ENCODE assay signal across 3 cellular contexts in the genomic region with DNA sequence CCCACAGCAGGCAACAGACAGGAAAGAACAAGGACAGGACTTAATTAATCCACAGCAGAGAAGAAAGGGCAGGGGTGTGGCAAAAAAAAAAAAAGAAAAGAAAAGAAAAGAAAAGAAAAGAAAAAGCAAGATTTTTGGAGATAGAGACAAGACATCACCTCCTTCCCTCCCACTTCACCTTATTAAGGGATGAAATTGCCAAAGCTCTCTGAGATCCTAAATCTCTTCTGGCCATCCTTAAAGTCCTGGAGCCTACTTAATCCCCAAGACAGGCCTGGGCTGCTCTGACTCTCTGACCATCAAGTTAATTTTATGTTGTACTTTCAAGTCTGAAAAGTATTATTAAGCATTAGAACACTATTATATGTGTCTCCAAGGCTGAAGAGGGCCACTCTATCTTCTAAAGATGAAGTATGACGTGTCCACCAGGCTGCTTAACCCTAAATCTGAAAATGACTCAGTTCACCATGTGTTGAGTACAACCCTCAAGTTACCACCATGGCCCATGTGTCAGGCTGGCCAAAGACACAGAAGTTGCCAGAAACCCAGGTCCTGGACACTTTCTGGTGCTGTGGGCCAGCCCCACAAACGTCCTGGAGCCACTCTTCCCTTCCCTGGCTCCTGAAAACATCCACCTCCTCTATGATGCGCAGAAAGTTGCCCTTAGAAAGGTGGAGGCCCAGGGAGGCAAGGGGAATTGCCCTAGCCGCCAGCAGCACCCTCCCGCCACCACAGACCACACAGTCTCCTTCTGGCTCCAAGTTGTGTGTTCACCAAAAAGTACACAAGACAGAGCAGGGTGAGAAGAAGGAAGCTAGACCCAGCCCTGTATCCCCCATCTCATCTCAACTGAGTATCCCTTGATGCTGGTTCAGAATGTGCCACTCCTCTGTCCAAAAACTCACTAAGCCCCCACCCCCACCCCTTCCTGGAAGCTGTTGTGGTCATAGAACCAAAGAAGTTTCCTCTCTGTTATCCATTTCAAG.
A peak's percentile ranks its signal among the peaks of the same experiment; 100 is the strongest.
TF ChIP-seq lines count a peak whose summit lies in the region.

No MANE protein-coding gene starts in this region.

TF ChIP-seq in SK-N-SH, 30 proteins besides CTCF, POLR2A, EP300 and RAD21 (continues in another document):
- TF ChIP-seq MEF2A (IDR thresholded peaks at IDR 0.05; ENCODE audit: borderline replicate concordance, low read depth), result no peak
- TF ChIP-seq, protein P1, sequence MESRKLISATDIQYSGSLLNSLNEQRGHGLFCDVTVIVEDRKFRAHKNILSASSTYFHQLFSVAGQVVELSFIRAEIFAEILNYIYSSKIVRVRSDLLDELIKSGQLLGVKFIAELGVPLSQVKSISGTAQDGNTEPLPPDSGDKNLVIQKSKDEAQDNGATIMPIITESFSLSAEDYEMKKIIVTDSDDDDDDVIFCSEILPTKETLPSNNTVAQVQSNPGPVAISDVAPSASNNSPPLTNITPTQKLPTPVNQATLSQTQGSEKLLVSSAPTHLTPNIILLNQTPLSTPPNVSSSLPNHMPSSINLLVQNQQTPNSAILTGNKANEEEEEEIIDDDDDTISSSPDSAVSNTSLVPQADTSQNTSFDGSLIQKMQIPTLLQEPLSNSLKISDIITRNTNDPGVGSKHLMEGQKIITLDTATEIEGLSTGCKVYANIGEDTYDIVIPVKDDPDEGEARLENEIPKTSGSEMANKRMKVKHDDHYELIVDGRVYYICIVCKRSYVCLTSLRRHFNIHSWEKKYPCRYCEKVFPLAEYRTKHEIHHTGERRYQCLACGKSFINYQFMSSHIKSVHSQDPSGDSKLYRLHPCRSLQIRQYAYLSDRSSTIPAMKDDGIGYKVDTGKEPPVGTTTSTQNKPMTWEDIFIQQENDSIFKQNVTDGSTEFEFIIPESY (IDR thresholded peaks at IDR 0.05; ENCODE audit: borderline replicate concordance, low read depth), result no peak
- TF ChIP-seq, protein P2, sequence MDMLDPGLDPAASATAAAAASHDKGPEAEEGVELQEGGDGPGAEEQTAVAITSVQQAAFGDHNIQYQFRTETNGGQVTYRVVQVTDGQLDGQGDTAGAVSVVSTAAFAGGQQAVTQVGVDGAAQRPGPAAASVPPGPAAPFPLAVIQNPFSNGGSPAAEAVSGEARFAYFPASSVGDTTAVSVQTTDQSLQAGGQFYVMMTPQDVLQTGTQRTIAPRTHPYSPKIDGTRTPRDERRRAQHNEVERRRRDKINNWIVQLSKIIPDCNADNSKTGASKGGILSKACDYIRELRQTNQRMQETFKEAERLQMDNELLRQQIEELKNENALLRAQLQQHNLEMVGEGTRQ (IDR thresholded peaks at IDR 0.05; ENCODE audit: borderline replicate concordance, low read depth, low read length), result no peak
- TF ChIP-seq, protein P3, sequence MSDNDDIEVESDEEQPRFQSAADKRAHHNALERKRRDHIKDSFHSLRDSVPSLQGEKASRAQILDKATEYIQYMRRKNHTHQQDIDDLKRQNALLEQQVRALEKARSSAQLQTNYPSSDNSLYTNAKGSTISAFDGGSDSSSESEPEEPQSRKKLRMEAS (IDR thresholded peaks at IDR 0.05; ENCODE audit: low read depth), result no peak
- TF ChIP-seq RCOR1 (IDR thresholded peaks at IDR 0.05; ENCODE audit: low read length), result no peak
- TF ChIP-seq YY1 (IDR thresholded peaks at IDR 0.05; ENCODE audit: low read depth), result no peak
- TF ChIP-seq, protein P4, sequence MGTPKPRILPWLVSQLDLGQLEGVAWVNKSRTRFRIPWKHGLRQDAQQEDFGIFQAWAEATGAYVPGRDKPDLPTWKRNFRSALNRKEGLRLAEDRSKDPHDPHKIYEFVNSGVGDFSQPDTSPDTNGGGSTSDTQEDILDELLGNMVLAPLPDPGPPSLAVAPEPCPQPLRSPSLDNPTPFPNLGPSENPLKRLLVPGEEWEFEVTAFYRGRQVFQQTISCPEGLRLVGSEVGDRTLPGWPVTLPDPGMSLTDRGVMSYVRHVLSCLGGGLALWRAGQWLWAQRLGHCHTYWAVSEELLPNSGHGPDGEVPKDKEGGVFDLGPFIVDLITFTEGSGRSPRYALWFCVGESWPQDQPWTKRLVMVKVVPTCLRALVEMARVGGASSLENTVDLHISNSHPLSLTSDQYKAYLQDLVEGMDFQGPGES (IDR thresholded peaks at IDR 0.05; ENCODE audit: low read depth, low read length), result no peak
- no peak for TF ChIP-seq SIN3A (IDR thresholded peaks at IDR 0.05; ENCODE audit: borderline replicate concordance, low read depth, low read length)
- no peak for TF ChIP-seq FOXM1 (IDR thresholded peaks at IDR 0.05; ENCODE audit: low read depth)
- TF ChIP-seq POLR2AphosphoS5 (IDR thresholded peaks at IDR 0.05; ENCODE audit: low read depth, low read length), result no peak
- TF ChIP-seq EZH2phosphoT487 (IDR thresholded peaks at IDR 0.05; ENCODE audit: borderline replicate concordance, low read depth), result no peak
- no peak for TF ChIP-seq TAF1 (IDR thresholded peaks at IDR 0.05; ENCODE audit: borderline replicate concordance, low read depth, low read length)

TF ChIP-seq in SK-N-SH treated with all-trans-retinoic acid at 6 μM for 48 hours, 23 proteins besides CTCF, POLR2A, EP300 and RAD21 (continues in another document):
- TF ChIP-seq, protein P5, sequence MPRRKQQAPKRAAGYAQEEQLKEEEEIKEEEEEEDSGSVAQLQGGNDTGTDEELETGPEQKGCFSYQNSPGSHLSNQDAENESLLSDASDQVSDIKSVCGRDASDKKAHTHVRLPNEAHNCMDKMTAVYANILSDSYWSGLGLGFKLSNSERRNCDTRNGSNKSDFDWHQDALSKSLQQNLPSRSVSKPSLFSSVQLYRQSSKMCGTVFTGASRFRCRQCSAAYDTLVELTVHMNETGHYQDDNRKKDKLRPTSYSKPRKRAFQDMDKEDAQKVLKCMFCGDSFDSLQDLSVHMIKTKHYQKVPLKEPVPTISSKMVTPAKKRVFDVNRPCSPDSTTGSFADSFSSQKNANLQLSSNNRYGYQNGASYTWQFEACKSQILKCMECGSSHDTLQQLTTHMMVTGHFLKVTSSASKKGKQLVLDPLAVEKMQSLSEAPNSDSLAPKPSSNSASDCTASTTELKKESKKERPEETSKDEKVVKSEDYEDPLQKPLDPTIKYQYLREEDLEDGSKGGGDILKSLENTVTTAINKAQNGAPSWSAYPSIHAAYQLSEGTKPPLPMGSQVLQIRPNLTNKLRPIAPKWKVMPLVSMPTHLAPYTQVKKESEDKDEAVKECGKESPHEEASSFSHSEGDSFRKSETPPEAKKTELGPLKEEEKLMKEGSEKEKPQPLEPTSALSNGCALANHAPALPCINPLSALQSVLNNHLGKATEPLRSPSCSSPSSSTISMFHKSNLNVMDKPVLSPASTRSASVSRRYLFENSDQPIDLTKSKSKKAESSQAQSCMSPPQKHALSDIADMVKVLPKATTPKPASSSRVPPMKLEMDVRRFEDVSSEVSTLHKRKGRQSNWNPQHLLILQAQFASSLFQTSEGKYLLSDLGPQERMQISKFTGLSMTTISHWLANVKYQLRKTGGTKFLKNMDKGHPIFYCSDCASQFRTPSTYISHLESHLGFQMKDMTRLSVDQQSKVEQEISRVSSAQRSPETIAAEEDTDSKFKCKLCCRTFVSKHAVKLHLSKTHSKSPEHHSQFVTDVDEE (CRISPR knock-in tag; IDR thresholded peaks at IDR 0.05), result no peak
- TF ChIP-seq ZFP3 (CRISPR knock-in tag; IDR thresholded peaks at IDR 0.05), result no peak
- no peak for TF ChIP-seq GLIS3 (CRISPR knock-in tag; IDR thresholded peaks at IDR 0.05)
- no peak for TF ChIP-seq BACH2 (CRISPR knock-in tag; IDR thresholded peaks at IDR 0.05; ENCODE audit: borderline replicate concordance)
- no peak for TF ChIP-seq ZC3H10 (CRISPR knock-in tag; IDR thresholded peaks at IDR 0.05)
- TF ChIP-seq, protein P6, sequence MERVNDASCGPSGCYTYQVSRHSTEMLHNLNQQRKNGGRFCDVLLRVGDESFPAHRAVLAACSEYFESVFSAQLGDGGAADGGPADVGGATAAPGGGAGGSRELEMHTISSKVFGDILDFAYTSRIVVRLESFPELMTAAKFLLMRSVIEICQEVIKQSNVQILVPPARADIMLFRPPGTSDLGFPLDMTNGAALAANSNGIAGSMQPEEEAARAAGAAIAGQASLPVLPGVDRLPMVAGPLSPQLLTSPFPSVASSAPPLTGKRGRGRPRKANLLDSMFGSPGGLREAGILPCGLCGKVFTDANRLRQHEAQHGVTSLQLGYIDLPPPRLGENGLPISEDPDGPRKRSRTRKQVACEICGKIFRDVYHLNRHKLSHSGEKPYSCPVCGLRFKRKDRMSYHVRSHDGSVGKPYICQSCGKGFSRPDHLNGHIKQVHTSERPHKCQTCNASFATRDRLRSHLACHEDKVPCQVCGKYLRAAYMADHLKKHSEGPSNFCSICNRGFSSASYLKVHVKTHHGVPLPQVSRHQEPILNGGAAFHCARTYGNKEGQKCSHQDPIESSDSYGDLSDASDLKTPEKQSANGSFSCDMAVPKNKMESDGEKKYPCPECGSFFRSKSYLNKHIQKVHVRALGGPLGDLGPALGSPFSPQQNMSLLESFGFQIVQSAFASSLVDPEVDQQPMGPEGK (CRISPR knock-in tag; IDR thresholded peaks at IDR 0.05; ENCODE audit: borderline replicate concordance), result no peak
- TF ChIP-seq, protein P7, sequence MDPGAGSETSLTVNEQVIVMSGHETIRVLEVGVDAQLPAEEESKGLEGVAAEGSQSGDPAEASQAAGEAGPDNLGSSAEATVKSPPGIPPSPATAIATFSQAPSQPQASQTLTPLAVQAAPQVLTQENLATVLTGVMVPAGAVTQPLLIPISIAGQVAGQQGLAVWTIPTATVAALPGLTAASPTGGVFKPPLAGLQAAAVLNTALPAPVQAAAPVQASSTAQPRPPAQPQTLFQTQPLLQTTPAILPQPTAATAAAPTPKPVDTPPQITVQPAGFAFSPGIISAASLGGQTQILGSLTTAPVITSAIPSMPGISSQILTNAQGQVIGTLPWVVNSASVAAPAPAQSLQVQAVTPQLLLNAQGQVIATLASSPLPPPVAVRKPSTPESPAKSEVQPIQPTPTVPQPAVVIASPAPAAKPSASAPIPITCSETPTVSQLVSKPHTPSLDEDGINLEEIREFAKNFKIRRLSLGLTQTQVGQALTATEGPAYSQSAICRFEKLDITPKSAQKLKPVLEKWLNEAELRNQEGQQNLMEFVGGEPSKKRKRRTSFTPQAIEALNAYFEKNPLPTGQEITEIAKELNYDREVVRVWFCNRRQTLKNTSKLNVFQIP (CRISPR knock-in tag; IDR thresholded peaks at IDR 0.05; ENCODE audit: borderline replicate concordance, low read depth), result no peak

TF ChIP-seq in HepG2, 621 proteins besides CTCF, POLR2A, EP300 and RAD21 (continues in another document):
- TF ChIP-seq, protein P8, sequence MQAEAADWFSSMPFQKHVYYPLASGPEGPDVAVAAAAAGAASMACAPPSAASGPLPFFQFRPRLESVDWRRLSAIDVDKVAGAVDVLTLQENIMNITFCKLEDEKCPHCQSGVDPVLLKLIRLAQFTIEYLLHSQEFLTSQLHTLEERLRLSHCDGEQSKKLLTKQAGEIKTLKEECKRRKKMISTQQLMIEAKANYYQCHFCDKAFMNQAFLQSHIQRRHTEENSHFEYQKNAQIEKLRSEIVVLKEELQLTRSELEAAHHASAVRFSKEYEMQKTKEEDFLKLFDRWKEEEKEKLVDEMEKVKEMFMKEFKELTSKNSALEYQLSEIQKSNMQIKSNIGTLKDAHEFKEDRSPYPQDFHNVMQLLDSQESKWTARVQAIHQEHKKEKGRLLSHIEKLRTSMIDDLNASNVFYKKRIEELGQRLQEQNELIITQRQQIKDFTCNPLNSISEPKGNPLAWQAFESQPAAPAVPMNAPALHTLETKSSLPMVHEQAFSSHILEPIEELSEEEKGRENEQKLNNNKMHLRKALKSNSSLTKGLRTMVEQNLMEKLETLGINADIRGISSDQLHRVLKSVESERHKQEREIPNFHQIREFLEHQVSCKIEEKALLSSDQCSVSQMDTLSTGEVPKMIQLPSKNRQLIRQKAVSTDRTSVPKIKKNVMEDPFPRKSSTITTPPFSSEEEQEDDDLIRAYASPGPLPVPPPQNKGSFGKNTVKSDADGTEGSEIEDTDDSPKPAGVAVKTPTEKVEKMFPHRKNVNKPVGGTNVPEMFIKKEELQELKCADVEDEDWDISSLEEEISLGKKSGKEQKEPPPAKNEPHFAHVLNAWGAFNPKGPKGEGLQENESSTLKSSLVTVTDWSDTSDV (CRISPR knock-in tag; IDR thresholded peaks at IDR 0.05), result peak; percentile 65; the same call in 1 of the 2 replicates
- TF ChIP-seq, protein P9, sequence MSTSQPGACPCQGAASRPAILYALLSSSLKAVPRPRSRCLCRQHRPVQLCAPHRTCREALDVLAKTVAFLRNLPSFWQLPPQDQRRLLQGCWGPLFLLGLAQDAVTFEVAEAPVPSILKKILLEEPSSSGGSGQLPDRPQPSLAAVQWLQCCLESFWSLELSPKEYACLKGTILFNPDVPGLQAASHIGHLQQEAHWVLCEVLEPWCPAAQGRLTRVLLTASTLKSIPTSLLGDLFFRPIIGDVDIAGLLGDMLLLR (CRISPR knock-in tag; IDR thresholded peaks at IDR 0.05), result peak; percentile 37; the same call in 1 of the 2 replicates
- TF ChIP-seq ZNF737 (CRISPR knock-in tag; IDR thresholded peaks at IDR 0.05; ENCODE audit: borderline replicate concordance) (no peak), ZNF607 (CRISPR knock-in tag; IDR thresholded peaks at IDR 0.05; ENCODE audit: borderline replicate concordance) (peak; percentile 30; the same call in 1 of the 2 replicates), NPAS2 (CRISPR knock-in tag; IDR thresholded peaks at IDR 0.05; ENCODE audit: borderline replicate concordance) (no peak), PHF20 (CRISPR knock-in tag; IDR thresholded peaks at IDR 0.05) (no peak), ONECUT2 (CRISPR knock-in tag; IDR thresholded peaks at IDR 0.05) (no peak), ZNF350 (CRISPR knock-in tag; IDR thresholded peaks at IDR 0.05; ENCODE audit: borderline replicate concordance, low read depth) (no peak)
- TF ChIP-seq, protein P10, sequence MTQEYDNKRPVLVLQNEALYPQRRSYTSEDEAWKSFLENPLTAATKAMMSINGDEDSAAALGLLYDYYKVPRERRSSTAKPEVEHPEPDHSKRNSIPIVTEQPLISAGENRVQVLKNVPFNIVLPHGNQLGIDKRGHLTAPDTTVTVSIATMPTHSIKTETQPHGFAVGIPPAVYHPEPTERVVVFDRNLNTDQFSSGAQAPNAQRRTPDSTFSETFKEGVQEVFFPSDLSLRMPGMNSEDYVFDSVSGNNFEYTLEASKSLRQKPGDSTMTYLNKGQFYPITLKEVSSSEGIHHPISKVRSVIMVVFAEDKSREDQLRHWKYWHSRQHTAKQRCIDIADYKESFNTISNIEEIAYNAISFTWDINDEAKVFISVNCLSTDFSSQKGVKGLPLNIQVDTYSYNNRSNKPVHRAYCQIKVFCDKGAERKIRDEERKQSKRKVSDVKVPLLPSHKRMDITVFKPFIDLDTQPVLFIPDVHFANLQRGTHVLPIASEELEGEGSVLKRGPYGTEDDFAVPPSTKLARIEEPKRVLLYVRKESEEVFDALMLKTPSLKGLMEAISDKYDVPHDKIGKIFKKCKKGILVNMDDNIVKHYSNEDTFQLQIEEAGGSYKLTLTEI (CRISPR knock-in tag; conservative IDR thresholded peaks at IDR 0.05), result no peak
- TF ChIP-seq, protein P11, sequence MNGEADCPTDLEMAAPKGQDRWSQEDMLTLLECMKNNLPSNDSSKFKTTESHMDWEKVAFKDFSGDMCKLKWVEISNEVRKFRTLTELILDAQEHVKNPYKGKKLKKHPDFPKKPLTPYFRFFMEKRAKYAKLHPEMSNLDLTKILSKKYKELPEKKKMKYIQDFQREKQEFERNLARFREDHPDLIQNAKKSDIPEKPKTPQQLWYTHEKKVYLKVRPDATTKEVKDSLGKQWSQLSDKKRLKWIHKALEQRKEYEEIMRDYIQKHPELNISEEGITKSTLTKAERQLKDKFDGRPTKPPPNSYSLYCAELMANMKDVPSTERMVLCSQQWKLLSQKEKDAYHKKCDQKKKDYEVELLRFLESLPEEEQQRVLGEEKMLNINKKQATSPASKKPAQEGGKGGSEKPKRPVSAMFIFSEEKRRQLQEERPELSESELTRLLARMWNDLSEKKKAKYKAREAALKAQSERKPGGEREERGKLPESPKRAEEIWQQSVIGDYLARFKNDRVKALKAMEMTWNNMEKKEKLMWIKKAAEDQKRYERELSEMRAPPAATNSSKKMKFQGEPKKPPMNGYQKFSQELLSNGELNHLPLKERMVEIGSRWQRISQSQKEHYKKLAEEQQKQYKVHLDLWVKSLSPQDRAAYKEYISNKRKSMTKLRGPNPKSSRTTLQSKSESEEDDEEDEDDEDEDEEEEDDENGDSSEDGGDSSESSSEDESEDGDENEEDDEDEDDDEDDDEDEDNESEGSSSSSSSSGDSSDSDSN (CRISPR knock-in tag; IDR thresholded peaks at IDR 0.05), result peak; percentile 39; the same call in 1 of the 2 replicates
